20 cellular contexts compared by ENCODE assay signal in genomic region chr17:57582881-57583756, GRCh38.
DNase-seq lines count a peak whose midpoint lies in the region; ATAC-seq, FAIRE-seq and TF ChIP-seq lines count a peak whose summit lies in the region.
"Had no signal": no experiment of that assay in that cellular context is flagged by ENCODE, and none has a peak within 500 bp of the region (broad histone marks: within the 10 kb centered on the region; RNA-seq: fewer than 3 reads in every experiment).

No MANE protein-coding gene starts in this region.

- no TSS peak for BruUV-seq in HepG2 (replicated peaks; lab: Mats Ljungman, UMichigan)

- intact Hi-C loops in HepG2 (cut with micrococcal nuclease; ENCODE audit: unreplicated experiment) (loop anchor here (5.0 kb wide), 1 partner anchor 126 kb away; no protein-coding TSS in a partner anchor), right lobe of liver (cut with DNase I) (no loop called here), cardiac septum (cut with DNase I) (no loop called here)

- TF ChIP-seq RAD21 in HepG2 (CRISPR knock-in tag; IDR thresholded peaks at IDR 0.05), result no peak

- 95% methylated on average over 6 of the region's 6 CpGs for WGBS in HepG2 (ENCODE audit: low lambda C conversion rate)
- WGBS in right lobe of liver (ENCODE audit: insufficient coverage, low coverage, low lambda C conversion rate, missing lambda C conversion rate), result 78% methylated on average over 6 of the region's 6 CpGs

- no peak overlapping the region for H3K4me2 ChIP-seq in HepG2 (ENCODE audit: low read depth, low read length)
- H3K4me2 ChIP-seq: BLaER1 treated with 17β-estradiol and CSF1 and Interleukin-3, amounts not matched to agents 10 nM and 100 nM; PC-9 had no signal

- H3K27me3 ChIP-seq in HepG2 (ENCODE audit: control insufficient read depth in 1 of 2, insufficient read depth in 2 of 2, low read length in 2 of 2) (no peaks in the 10 kb centered on the region), right lobe of liver (no peaks in the 10 kb centered on the region)
- H3K27me3 ChIP-seq: BLaER1 treated with 17β-estradiol and CSF1 and Interleukin-3, amounts not matched to agents 10 nM and 100 nM; SJCRH30 had no signal

- H3K4me1 ChIP-seq in HepG2 (ENCODE audit: insufficient read depth, low read length), result peaks cover 77% of the 10 kb centered on the region
- H3K4me1 ChIP-seq in right lobe of liver, result peaks cover 0 to 2% (median 0%) of the 10 kb centered on the region in 4 donors

- in situ Hi-C loops in HepG2 (cut with HindIII; ENCODE audit: extremely low pct_ligation_motif_present, low pct_unique_long_range_greater_than_20kb), result no loop called here

- no peak overlapping the region for H3K4me3 ChIP-seq in HepG2 (replicated peaks in 1 of 3; ENCODE audit: insufficient read depth in 1 of 3, low read depth in 2 of 3, low read length in 3 of 3)
- no peak overlapping the region for H3K4me3 ChIP-seq in right lobe of liver
- no peak overlapping the region for H3K4me3 ChIP-seq in LNCaP clone FGC (ENCODE audit: low read depth, low read length)
- H3K4me3 ChIP-seq in epithelial cell of esophagus (ENCODE audit: low read length), result no peak overlapping the region
- H3K4me3 ChIP-seq: BLaER1 treated with 17β-estradiol and CSF1 and Interleukin-3, amounts not matched to agents 10 nM and 100 nM; HAP-1; PC-9; SJCRH30 had no signal

- DNase-seq in HepG2 (ENCODE audit: low spot score) (no peak), right lobe of liver (no peak), LNCaP clone FGC (ENCODE audit: low read depth) (peak; percentile 63), epithelial cell of esophagus (ENCODE audit: low read depth) (peak; percentile 18), urothelium cell line (ENCODE audit: low spot score) (no peak), GOT3 (lab: John Stamatoyannopoulos, UW) (no peak), cardiac septum (ENCODE audit: low spot score) (no peak)
- DNase-seq in central memory CD4-positive, alpha-beta T cell, result no peak
- DNase-seq: CD8-positive, alpha-beta memory T cell; DMS79; KBM-7; MV-4-11; NCI-H1694 treated with DMSO at 0.1 percent for 48 hours; NCI-H2227 treated with DMSO at 0.1 percent for 48 hours; NCI-H524; SJCRH30 had no signal

- H2AFZ ChIP-seq in HepG2 (ENCODE audit: low read length), result no peak overlapping the region
- H2AFZ ChIP-seq: PC-9 had no signal

- FAIRE-seq in HepG2 (lab: Jason Lieb, UNC), result no peak
- FAIRE-seq in urothelium cell line (lab: Jason Lieb, UNC), result peak; percentile 52

- no peak for ATAC-seq in HepG2
- no peak for ATAC-seq in right lobe of liver

- TF ChIP-seq CTCF in HepG2 (CRISPR knock-in tag; IDR thresholded peaks at IDR 0.05) (no peak), right lobe of liver (IDR thresholded peaks at IDR 0.05) (no peak), LNCaP clone FGC (IDR thresholded peaks at IDR 0.05; ENCODE audit: control insufficient read depth, extremely low read depth, insufficient read depth) (no peak), epithelial cell of esophagus (IDR thresholded peaks at IDR 0.05; ENCODE audit: insufficient read depth, low read depth, low read length, missing control alignments) (no peak)

- H4K20me1 ChIP-seq in HepG2 (ENCODE audit: insufficient read depth, low read length), result no peaks in the 10 kb centered on the region

- no peak for TF ChIP-seq POLR2A in HepG2 (IDR thresholded peaks at IDR 0.05; ENCODE audit: insufficient read depth in 1 of 2, low read depth in 2 of 2, low read length in 2 of 2)
- TF ChIP-seq POLR2A in right lobe of liver (IDR thresholded peaks at IDR 0.05), result no peak

- no peaks in the 10 kb centered on the region for H3K9me3 ChIP-seq in HepG2 (ENCODE audit: low read length)
- no peaks in the 10 kb centered on the region for H3K9me3 ChIP-seq in right lobe of liver
- H3K9me3 ChIP-seq: BLaER1 treated with 17β-estradiol and CSF1 and Interleukin-3, amounts not matched to agents 10 nM and 100 nM; HAP-1; SJCRH30 had no signal

- H3K36me3 ChIP-seq in HepG2 (replicated peaks in 1 of 2; ENCODE audit: control insufficient read depth in 1 of 2, insufficient read depth in 2 of 2, low read length in 2 of 2), result peaks cover 6 to 15% of the 10 kb centered on the region in 2 experiments; a peak in 4 of 5 replicates
- no peaks in the 10 kb centered on the region for H3K36me3 ChIP-seq in right lobe of liver
- H3K36me3 ChIP-seq: HAP-1, SJCRH30 had no signal

- peaks cover 7% of the 10 kb centered on the region for H3K79me2 ChIP-seq in HepG2 (ENCODE audit: insufficient read depth, low read length)

- TF ChIP-seq EP300 in HepG2 (IDR thresholded peaks at IDR 0.05; ENCODE audit: low read depth in 2 of 2, low read length in 2 of 2) (no peak), HepG2 (CRISPR knock-in tag; IDR thresholded peaks at IDR 0.05; ENCODE audit: borderline replicate concordance) (no peak)

- H3K9ac ChIP-seq in HepG2 (ENCODE audit: insufficient read depth, low read depth, low read length), result no peak overlapping the region
- H3K9ac ChIP-seq: BLaER1 treated with 17β-estradiol and CSF1 and Interleukin-3, amounts not matched to agents 10 nM and 100 nM had no signal

- POLR2A ChIA-PET in HepG2 (lab: Yijun Ruan, JAX), result interaction anchor here (1.1 kb wide), 2 partner anchors 22 to 26 kb away, joined by 3 to 5 read pairs; no protein-coding TSS in a partner anchor

- H3K27ac ChIP-seq in HepG2 (ENCODE audit: extremely low read length, insufficient read depth, low read length) (no peak overlapping the region), right lobe of liver (no peak overlapping the region)
- H3K27ac ChIP-seq: BLaER1 treated with 17β-estradiol and CSF1 and Interleukin-3, amounts not matched to agents 10 nM and 100 nM; PC-9; RWPE1; SJCRH30 had no signal

- CTCF ChIA-PET in HepG2 (lab: Yijun Ruan, JAX; ENCODE audit: low intra/inter-chr PET ratio, low total read pairs), result no interaction called here

TF ChIP-seq in HepG2, 621 proteins besides CTCF, POLR2A, EP300 and RAD21:
- TF ChIP-seq ZNF121 (CRISPR knock-in tag; IDR thresholded peaks at IDR 0.05) (peak; percentile 62), AKNA (CRISPR knock-in tag; IDR thresholded peaks at IDR 0.05; ENCODE audit: borderline replicate concordance) (no peak), GFI1 (CRISPR knock-in tag; IDR thresholded peaks at IDR 0.05; ENCODE audit: borderline replicate concordance) (no peak)

Comparison
In these comparisons a context has a peak if more than half of its experiments do, and no peak if none do; other contexts are left out.
1. DNase-seq: peak in LNCaP clone FGC (single experiment) and epithelial cell of esophagus (single experiment); none in HepG2 (single experiment), right lobe of liver (0 of 3), urothelium cell line (single experiment), GOT3 (single experiment), central memory CD4-positive, alpha-beta T cell (single experiment) and cardiac septum (single experiment).